ENCODE assay signal across 18 cellular contexts in genomic region chr1:235532350-235532749, GRCh38. TPM values are rescaled to one million over a fixed set of nuclear protein-coding genes. Genes with fewer than 3 reads are reported as not detected.
DNase-seq lines count a peak whose midpoint lies in the region; ATAC-seq and TF ChIP-seq lines count a peak whose summit lies in the region.
"Had no signal": no experiment of that assay in that cellular context is flagged by ENCODE, and none has a peak within 500 bp of the region (broad histone marks: within the 10 kb centered on the region; RNA-seq: fewer than 3 reads in every experiment).

No MANE protein-coding gene starts in this region.

- peaks cover 8% of the 10 kb centered on the region for H3K4me1 ChIP-seq in A673 (ENCODE audit: insufficient read depth, low read length, poor library complexity, severe bottlenecking)
- H3K4me1 ChIP-seq in fibroblast of lung (ENCODE audit: control insufficient read depth, extremely low read depth, insufficient read depth, low read length) = peaks cover 2% of the 10 kb centered on the region
- H3K4me1 ChIP-seq in Peyer's patch = no peaks in the 10 kb centered on the region
- H3K4me1 ChIP-seq: Caco-2, heart left ventricle had no signal

- no peaks in the 10 kb centered on the region for H3K9me3 ChIP-seq in A673 (ENCODE audit: low read depth, low read length, poor library complexity, severe bottlenecking)
- no peaks in the 10 kb centered on the region for H3K9me3 ChIP-seq in fibroblast of lung (ENCODE audit: control insufficient read depth, insufficient read depth, low read depth, low read length)
- H3K9me3 ChIP-seq in Peyer's patch = no peaks in the 10 kb centered on the region
- H3K9me3 ChIP-seq: Caco-2, heart left ventricle had no signal

- no peaks in the 10 kb centered on the region for H3K79me2 ChIP-seq in fibroblast of lung (ENCODE audit: control insufficient read depth, insufficient read depth, low read length)

- CTCF ChIA-PET in A673 (lab: Charles Lee) = no interaction called here

- H4K20me1 ChIP-seq in fibroblast of lung (ENCODE audit: control insufficient read depth, extremely low read depth, insufficient read depth, low read length) = no peaks in the 10 kb centered on the region

- no TSS peak for BruUV-seq in A673 (replicated peaks; lab: Mats Ljungman, UMichigan)

- intact Hi-C loops in A673 (cut with micrococcal nuclease; ENCODE audit: unreplicated experiment) = no loop called here

- H3K27ac ChIP-seq in A673 (ENCODE audit: low read depth, low read length, poor library complexity, severe bottlenecking) (peak overlapping the region; percentile 59), fibroblast of lung (ENCODE audit: insufficient read depth, low read length) (no peak overlapping the region), Peyer's patch (no peak overlapping the region)
- H3K27ac ChIP-seq: heart left ventricle, KMS-11 had no signal

- POLR2A ChIA-PET in A673 (lab: Charles Lee; ENCODE audit: low non-redundant PET) = no interaction called here

- H3K36me3 ChIP-seq in A673 (ENCODE audit: insufficient read depth, low read length, poor library complexity, severe bottlenecking) (no peaks in the 10 kb centered on the region), fibroblast of lung (ENCODE audit: control insufficient read depth, insufficient read depth, low read length) (no peaks in the 10 kb centered on the region), Peyer's patch (no peaks in the 10 kb centered on the region)
- H3K36me3 ChIP-seq: heart left ventricle had no signal

- H3K9ac ChIP-seq in fibroblast of lung (ENCODE audit: insufficient read depth, low read length) = no peak overlapping the region
- H3K9ac ChIP-seq: KMS-11 had no signal

- no peak overlapping the region for H3K4me3 ChIP-seq in A673 (ENCODE audit: low read depth, low read length, poor library complexity, severe bottlenecking)
- H3K4me3 ChIP-seq in fibroblast of lung (replicated peaks in 1 of 4; ENCODE audit: control extremely low read depth in 1 of 4, insufficient read depth in 1 of 4, low read depth in 3 of 4, low read length in 4 of 4) = no peak overlapping the region
- H3K4me3 ChIP-seq in Peyer's patch = no peak overlapping the region
- H3K4me3 ChIP-seq: heart left ventricle had no signal

- peak; percentile 60 for DNase-seq in A673 (ENCODE audit: low spot score)
- peak; percentile 75 for DNase-seq in HS-27A (ENCODE audit: low read depth)
- peak; percentile 6 to 43 for DNase-seq in SW 1271 (lab: John Stamatoyannopoulos, UW)
- DNase-seq in fibroblast of lung (ENCODE audit: low read depth in 2 of 2) = peak; percentile 36 to 60
- no peak for DNase-seq in NCI-H524 treated with DMSO at 0.1 percent for 48 hours (lab: John Stamatoyannopoulos, UW)
- no peak for DNase-seq in activated CD8-positive, alpha-beta memory T cell treated with anti-CD3 and anti-CD28 coated beads, Interleukin-2, amount 50 U/mL, for 4 hours
- DNase-seq in Peyer's patch = no peak
- DNase-seq: Caco-2; GOT3; heart left ventricle; left colon; NCI-H187; NCI-H526 treated with DMSO at 0.1 percent for 48 hours; SIG-M5; stimulated activated CD4-positive, alpha-beta T cell treated with anti-CD3 and anti-CD28 coated beads, Interleukin-12 subunit alpha, Interleukin-12 subunit beta, amount 100 ng/mL, for 4 hours had no signal

- no peak for ATAC-seq in HG03439 (IDR thresholded peaks at IDR 0.05; ENCODE audit: unreplicated experiment)
- ATAC-seq: heart left ventricle, left colon, WTC11 had no signal

- no peak for TF ChIP-seq POLR2A in Peyer's patch (IDR thresholded peaks at IDR 0.05)

- H3K4me2 ChIP-seq in fibroblast of lung (ENCODE audit: extremely low read depth, insufficient read depth, low read length) = peak overlapping the region; percentile 16
- H3K4me2 ChIP-seq: KMS-11 had no signal

- no peak overlapping the region for H2AFZ ChIP-seq in fibroblast of lung (ENCODE audit: low read length)

- TF ChIP-seq CTCF in A673 (conservative IDR thresholded peaks at IDR 0.05; ENCODE audit: low read depth, low read length) (no peak), fibroblast of lung (conservative IDR thresholded peaks at IDR 0.05 in 1 of 2, IDR thresholded peaks at IDR 0.05 in 1 of 2; ENCODE audit: low read depth in 1 of 2, low read length in 2 of 2) (no peak), Peyer's patch (IDR thresholded peaks at IDR 0.05) (no peak)

- H3K27me3 ChIP-seq in A673 (replicated peaks; ENCODE audit: insufficient read depth, low read depth, low read length, poor library complexity) = no peaks in the 10 kb centered on the region
- H3K27me3 ChIP-seq in fibroblast of lung (ENCODE audit: control insufficient read depth, insufficient read depth, low read length) = no peaks in the 10 kb centered on the region
- no peaks in the 10 kb centered on the region for H3K27me3 ChIP-seq in Peyer's patch

RNA-seq across cellular contexts. Expression of gene B3GALNT2, which starts 28.1 kb away (rescaled TPM):
- total RNA-seq in A673 (2021) (18.4 and 18.6 TPM in 2 replicates), fibroblast of lung (47.0 and 51.4 TPM in 2 replicates), Peyer's patch (10 to 100 TPM; 13.2 to 53.1 (median 32.7) TPM)
- polyA plus RNA-seq in fibroblast of lung = 16.3 and 23.1 TPM in 2 replicates
- polyA plus RNA-seq in fibroblast of lung (2012) = 8.0 and 10.4 TPM in 2 replicates
- polyA minus RNA-seq in fibroblast of lung (ENCODE audit: low replicate concordance) = 6.0 and 7.8 TPM in 2 replicates

Comparison
In these comparisons a context has a peak if more than half of its experiments do, and no peak if none do; other contexts are left out.
1. DNase-seq: peak in A673 (single experiment), HS-27A (single experiment), SW 1271 (2 of 2) and fibroblast of lung (2 of 2); none in NCI-H524 treated with DMSO at 0.1 percent for 48 hours (single experiment), activated CD8-positive, alpha-beta memory T cell treated with anti-CD3 and anti-CD28 coated beads, Interleukin-2, amount 50 U/mL, for 4 hours (single experiment) and Peyer's patch (0 of 3).